ENCODE assay signal across 10 cellular contexts in the genomic region with DNA sequence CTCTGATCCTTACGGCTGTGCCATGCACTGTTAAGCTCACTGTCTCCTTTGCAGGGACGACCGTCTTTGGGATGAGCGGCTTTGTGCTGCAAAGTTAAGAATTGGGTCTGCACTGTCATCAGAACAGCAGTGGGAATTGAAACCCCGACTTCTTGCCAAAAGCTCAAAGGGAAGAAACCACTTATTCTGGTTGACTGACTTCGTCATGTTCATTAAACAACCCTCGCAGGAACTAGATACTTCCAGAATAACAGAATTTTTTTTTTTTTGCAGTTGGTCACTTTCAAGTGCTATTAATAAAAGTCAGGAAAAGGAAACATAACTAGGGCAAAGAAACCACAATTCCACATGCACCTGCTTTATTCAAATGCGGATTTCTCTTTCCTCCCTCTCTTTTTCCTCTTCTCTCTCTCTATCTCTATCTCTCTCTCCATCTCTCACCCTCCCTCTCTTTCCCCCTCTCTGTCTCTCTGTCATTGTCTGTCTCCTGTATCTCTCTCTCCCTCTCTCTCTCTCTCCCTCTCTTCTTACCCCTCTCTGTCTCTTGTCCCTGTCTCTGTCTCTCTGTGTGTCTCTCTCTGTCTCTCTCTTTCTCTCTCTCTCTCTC. TPM values are rescaled to one million over a fixed set of nuclear protein-coding genes. Genes with fewer than 3 reads are reported as not detected.
DNase-seq lines count a peak whose midpoint lies in the region; ATAC-seq and TF ChIP-seq lines count a peak whose summit lies in the region.
"Had no signal": no experiment of that assay in that cellular context is flagged by ENCODE, and none has a peak within 500 bp of the region (broad histone marks: within the 10 kb centered on the region; RNA-seq: fewer than 3 reads in every experiment).

No MANE protein-coding gene starts in this region.

- DNase-seq in immature natural killer cell (no peak), UCSD-AML1 (lab: John Stamatoyannopoulos, UW; ENCODE audit: unreplicated experiment) (no peak), Caco-2 (no peak), ACHN (no peak)
- DNase-seq in effector CD8-positive, alpha-beta T cell (lab: John Stamatoyannopoulos, UW) = no peak
- DNase-seq: NCI-H146 had no signal

- no peak for TF ChIP-seq CTCF in Caco-2 (IDR thresholded peaks at IDR 0.05; ENCODE audit: insufficient read depth in 1 of 2, low read depth in 1 of 2, low read length in 1 of 2, severe bottlenecking in 1 of 2, unreplicated experiment in 1 of 2)

- H3K4me3 ChIP-seq in Caco-2 (ENCODE audit: low read depth, low read length) = no peak overlapping the region

- peak overlapping the region in 2 of 6 donors; percentile 8 to 77 for H3K27ac Mint-ChIP-seq in immature natural killer cell
- H3K27ac Mint-ChIP-seq in Caco-2 (ENCODE audit: unreplicated experiment) = no peak overlapping the region

- no peaks in the 10 kb centered on the region for H3K9me3 Mint-ChIP-seq in immature natural killer cell
- no peaks in the 10 kb centered on the region for H3K9me3 Mint-ChIP-seq in Caco-2 (ENCODE audit: unreplicated experiment)

- in situ Hi-C loops in ACHN (cut with HindIII; ENCODE audit: low pct_ligation_motif_present, low pct_unique_long_range_greater_than_20kb, low sequenced_read_pairs) = no loop called here

- no peaks in the 10 kb centered on the region for H3K36me3 ChIP-seq in Caco-2 (ENCODE audit: control insufficient read depth, insufficient read depth, low read length)

- H3K4me1 ChIP-seq in Caco-2 = no peaks in the 10 kb centered on the region

- no peaks in the 10 kb centered on the region for H3K9me3 ChIP-seq in Caco-2

- intact Hi-C loops in Caco-2 (cut with micrococcal nuclease; ENCODE audit: unreplicated experiment) = no loop called here

- H3K27me3 Mint-ChIP-seq in immature natural killer cell (ENCODE audit: low read depth in 3 of 3) (peaks cover 0 to 7% (median 3%) of the 10 kb centered on the region in 3 donors), Caco-2 (ENCODE audit: insufficient read depth, unreplicated experiment) (peaks cover 4% of the 10 kb centered on the region)

- ATAC-seq in GM18867 (IDR thresholded peaks at IDR 0.05; ENCODE audit: unreplicated experiment) (peak; percentile 63), GM21528 (IDR thresholded peaks at IDR 0.05; ENCODE audit: low FRiP score, unreplicated experiment) (peak; percentile 84), HG03432 (IDR thresholded peaks at IDR 0.05; ENCODE audit: unreplicated experiment) (peak; percentile 85)

- CTCF ChIA-PET in Caco-2 (lab: Charles Lee) = no interaction called here

- H3K36me3 Mint-ChIP-seq in immature natural killer cell = no peaks in the 10 kb centered on the region
- H3K36me3 Mint-ChIP-seq in Caco-2 (ENCODE audit: insufficient read depth, unreplicated experiment) = no peaks in the 10 kb centered on the region

- no TSS peak for BruUV-seq in Caco-2 (replicated peaks; lab: Mats Ljungman, UMichigan)

- peaks cover 26 to 28% of the 10 kb centered on the region in 2 donors for H3K4me1 Mint-ChIP-seq in immature natural killer cell
- H3K4me1 Mint-ChIP-seq in Caco-2 (ENCODE audit: low read depth, unreplicated experiment) = no peaks in the 10 kb centered on the region

- H3K4me3 Mint-ChIP-seq in immature natural killer cell (peak overlapping the region in 4 of 5 donors; percentile 19 to 50 (median 42)), Caco-2 (ENCODE audit: unreplicated experiment) (no peak overlapping the region)

- POLR2A ChIA-PET in Caco-2 (lab: Charles Lee) = no interaction called here

- no peaks in the 10 kb centered on the region for H3K27me3 ChIP-seq in Caco-2 (replicated peaks; ENCODE audit: control insufficient read depth, insufficient read depth, low read length)

RNA-seq across cellular contexts. Expression of gene GLT1D1, which starts 12.3 kb away (rescaled TPM):
- 1 to 10 TPM in 1 of 3 donors, not detected in 2; 2.5 TPM for polyA plus RNA-seq in immature natural killer cell
- total RNA-seq in Caco-2 (2022) = not detected in 2 replicates
- polyA plus RNA-seq: fibroblast of lung had no signal

RNA-seq across cellular contexts. Expression of gene SLC15A4, which starts 17.2 kb away (rescaled TPM):
- polyA plus RNA-seq in immature natural killer cell = 10 to 100 TPM; 36.3 to 39.2 (median 39.0) TPM
- total RNA-seq in Caco-2 (2022) = 17.8 and 19.6 TPM in 2 replicates
